23 cellular contexts compared by ENCODE assay signal in genomic region chr2:83365476-83365875, GRCh38.
"Had no signal": no experiment of that assay in that cellular context is flagged by ENCODE, and none has a peak within 500 bp of the region (broad histone marks: within the 10 kb centered on the region; RNA-seq: fewer than 3 reads in every experiment).

No MANE protein-coding gene starts in this region.

- H3K4me3 ChIP-seq: hepatocyte, lung, psoas muscle, right lobe of liver, skin epidermis, stomach, thoracic aorta, transverse colon had no signal

- DNase-seq: effector memory CD4-positive, alpha-beta T cell; foreskin keratinocyte; head of caudate nucleus; left colon; left ventricle myocardium superior; mesenchymal stem cell; midbrain; naive B cell; occipital lobe; psoas muscle; retina; right lobe of liver; stimulated activated CD4-positive, alpha-beta T cell treated with anti-CD3 and anti-CD28 coated beads, Interleukin-2, amount 100 ng/mL, for 24 hours; stimulated activated CD4-positive, alpha-beta T cell treated with anti-CD3 and anti-CD28 coated beads, Interleukin-4, amount 100 ng/mL, for 4 hours; stimulated activated naive B cell treated with anti-CD40 and anti-IgM and Interleukin-4, amounts not matched to agents 10 μg/mL and 1 μg/mL and 100 μg/mL, for 72 hours; stomach; substantia nigra; transverse colon had no signal

- ATAC-seq: esophagus mucosa; foreskin keratinocyte; left colon; left ventricle myocardium superior; psoas muscle; right lobe of liver; stimulated activated naive B cell treated with anti-CD40 and anti-IgM and Interleukin-4, amounts not matched to agents 10 μg/mL and 1 μg/mL and 100 μg/mL, for 72 hours had no signal
